Comparison of ENCODE assay signal across 1 cellular context in the genomic region with DNA sequence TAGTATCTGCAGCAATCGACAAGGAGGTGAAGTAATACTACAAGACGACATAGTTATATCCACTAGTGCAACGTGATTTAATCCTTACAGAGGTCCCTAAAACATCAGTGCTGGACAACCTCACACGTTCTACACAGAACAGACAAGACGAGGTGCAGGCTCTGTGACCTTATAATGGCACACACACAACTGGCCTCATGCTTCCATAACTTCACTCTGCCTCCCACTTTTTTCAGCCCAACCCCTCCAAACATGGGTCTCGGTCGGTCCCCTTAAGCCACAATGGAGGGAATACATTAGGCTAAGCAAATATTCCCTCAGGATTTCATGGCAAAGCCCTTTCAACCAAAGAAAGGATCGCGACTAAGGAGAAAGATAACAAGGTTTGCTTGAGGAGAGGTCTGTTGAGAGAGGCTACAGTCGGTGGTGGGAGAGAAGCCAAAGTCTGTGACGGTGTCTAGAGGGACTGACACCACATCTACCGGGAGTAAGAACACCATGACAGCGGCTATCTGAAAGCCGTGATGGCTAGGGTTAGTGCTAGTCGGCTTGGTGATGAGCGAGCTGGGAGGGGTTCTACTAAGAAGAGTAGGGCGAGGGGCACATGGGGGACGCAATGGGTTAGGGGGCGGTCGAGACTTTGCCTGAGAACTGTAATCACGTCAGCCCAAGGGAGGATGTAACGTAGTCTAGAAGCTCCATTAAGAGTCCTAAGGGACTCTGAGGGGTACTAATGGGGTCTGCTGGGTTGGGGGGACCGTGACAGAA.
TF ChIP-seq lines count a peak whose summit lies in the region.

No MANE protein-coding gene starts in this region.

TF ChIP-seq in GM23338, 12 proteins besides CTCF, POLR2A, EP300 and RAD21 (continued from another document):
- TF ChIP-seq, protein P1, sequence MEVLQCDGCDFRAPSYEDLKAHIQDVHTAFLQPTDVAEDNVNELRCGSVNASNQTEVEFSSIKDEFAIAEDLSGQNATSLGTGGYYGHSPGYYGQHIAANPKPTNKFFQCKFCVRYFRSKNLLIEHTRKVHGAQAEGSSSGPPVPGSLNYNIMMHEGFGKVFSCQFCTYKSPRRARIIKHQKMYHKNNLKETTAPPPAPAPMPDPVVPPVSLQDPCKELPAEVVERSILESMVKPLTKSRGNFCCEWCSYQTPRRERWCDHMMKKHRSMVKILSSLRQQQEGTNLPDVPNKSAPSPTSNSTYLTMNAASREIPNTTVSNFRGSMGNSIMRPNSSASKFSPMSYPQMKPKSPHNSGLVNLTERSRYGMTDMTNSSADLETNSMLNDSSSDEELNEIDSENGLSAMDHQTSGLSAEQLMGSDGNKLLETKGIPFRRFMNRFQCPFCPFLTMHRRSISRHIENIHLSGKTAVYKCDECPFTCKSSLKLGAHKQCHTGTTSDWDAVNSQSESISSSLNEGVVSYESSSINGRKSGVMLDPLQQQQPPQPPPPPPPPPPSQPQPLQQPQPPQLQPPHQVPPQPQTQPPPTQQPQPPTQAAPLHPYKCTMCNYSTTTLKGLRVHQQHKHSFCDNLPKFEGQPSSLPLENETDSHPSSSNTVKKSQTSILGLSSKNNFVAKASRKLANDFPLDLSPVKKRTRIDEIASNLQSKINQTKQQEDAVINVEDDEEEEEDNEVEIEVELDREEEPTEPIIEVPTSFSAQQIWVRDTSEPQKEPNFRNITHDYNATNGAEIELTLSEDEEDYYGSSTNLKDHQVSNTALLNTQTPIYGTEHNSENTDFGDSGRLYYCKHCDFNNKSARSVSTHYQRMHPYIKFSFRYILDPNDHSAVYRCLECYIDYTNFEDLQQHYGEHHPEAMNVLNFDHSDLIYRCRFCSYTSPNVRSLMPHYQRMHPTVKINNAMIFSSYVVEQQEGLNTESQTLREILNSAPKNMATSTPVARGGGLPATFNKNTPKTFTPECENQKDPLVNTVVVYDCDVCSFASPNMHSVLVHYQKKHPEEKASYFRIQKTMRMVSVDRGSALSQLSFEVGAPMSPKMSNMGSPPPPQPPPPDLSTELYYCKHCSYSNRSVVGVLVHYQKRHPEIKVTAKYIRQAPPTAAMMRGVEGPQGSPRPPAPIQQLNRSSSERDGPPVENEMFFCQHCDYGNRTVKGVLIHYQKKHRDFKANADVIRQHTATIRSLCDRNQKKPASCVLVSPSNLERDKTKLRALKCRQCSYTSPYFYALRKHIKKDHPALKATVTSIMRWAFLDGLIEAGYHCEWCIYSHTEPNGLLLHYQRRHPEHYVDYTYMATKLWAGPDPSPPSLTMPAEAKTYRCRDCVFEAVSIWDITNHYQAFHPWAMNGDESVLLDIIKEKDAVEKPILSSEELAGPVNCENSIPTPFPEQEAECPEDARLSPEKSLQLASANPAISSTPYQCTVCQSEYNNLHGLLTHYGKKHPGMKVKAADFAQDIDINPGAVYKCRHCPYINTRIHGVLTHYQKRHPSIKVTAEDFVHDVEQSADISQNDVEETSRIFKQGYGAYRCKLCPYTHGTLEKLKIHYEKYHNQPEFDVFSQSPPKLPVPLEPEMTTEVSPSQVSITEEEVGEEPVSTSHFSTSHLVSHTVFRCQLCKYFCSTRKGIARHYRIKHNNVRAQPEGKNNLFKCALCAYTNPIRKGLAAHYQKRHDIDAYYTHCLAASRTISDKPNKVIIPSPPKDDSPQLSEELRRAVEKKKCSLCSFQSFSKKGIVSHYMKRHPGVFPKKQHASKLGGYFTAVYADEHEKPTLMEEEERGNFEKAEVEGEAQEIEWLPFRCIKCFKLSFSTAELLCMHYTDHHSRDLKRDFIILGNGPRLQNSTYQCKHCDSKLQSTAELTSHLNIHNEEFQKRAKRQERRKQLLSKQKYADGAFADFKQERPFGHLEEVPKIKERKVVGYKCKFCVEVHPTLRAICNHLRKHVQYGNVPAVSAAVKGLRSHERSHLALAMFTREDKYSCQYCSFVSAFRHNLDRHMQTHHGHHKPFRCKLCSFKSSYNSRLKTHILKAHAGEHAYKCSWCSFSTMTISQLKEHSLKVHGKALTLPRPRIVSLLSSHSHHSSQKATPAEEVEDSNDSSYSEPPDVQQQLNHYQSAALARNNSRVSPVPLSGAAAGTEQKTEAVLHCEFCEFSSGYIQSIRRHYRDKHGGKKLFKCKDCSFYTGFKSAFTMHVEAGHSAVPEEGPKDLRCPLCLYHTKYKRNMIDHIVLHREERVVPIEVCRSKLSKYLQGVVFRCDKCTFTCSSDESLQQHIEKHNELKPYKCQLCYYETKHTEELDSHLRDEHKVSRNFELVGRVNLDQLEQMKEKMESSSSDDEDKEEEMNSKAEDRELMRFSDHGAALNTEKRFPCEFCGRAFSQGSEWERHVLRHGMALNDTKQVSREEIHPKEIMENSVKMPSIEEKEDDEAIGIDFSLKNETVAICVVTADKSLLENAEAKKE (CRISPR knock-in tag; IDR thresholded peaks at IDR 0.05): no peak
- TF ChIP-seq STAT1 (IDR thresholded peaks at IDR 0.05; ENCODE audit: unreplicated experiment): no peak
- no peak for TF ChIP-seq NANOG (IDR thresholded peaks at IDR 0.05; ENCODE audit: borderline replicate concordance)
